ENCODE assay signal across 9 cellular contexts in genomic region chr2:85888020-85888744, GRCh38. TPM values are rescaled to one million over a fixed set of nuclear protein-coding genes. Genes with fewer than 3 reads are reported as not detected.
DNase-seq lines count a peak whose midpoint lies in the region; ATAC-seq, FAIRE-seq and TF ChIP-seq lines count a peak whose summit lies in the region.
"Had no signal": no experiment of that assay in that cellular context is flagged by ENCODE, and none has a peak within 500 bp of the region (broad histone marks: within the 10 kb centered on the region; RNA-seq: fewer than 3 reads in every experiment).

No MANE protein-coding gene starts in this region.

- FAIRE-seq in H54 (lab: Jason Lieb, UNC): no peak
- FAIRE-seq: colon had no signal

- peaks cover 56% of the 10 kb centered on the region for H3K4me1 Mint-ChIP-seq in endothelial cell (ENCODE audit: unreplicated experiment)
- peaks cover 66% of the 10 kb centered on the region for H3K4me1 Mint-ChIP-seq in nephron

- TF ChIP-seq CTCF in GM12875 (IDR thresholded peaks at IDR 0.05; ENCODE audit: borderline replicate concordance, insufficient read depth, low read depth, low read length): no peak
- TF ChIP-seq CTCF in endothelial cell (IDR thresholded peaks at IDR 0.05; ENCODE audit: unreplicated experiment): no peak
- no peak for TF ChIP-seq CTCF in nephron (IDR thresholded peaks at IDR 0.05; ENCODE audit: unreplicated experiment in 3 of 3)
- TF ChIP-seq CTCF in upper lobe of right lung (IDR thresholded peaks at IDR 0.05): no peak

- no peaks in the 10 kb centered on the region for H3K27me3 ChIP-seq in upper lobe of right lung

- no peaks in the 10 kb centered on the region for H3K9me3 Mint-ChIP-seq in endothelial cell (ENCODE audit: unreplicated experiment)
- no peaks in the 10 kb centered on the region for H3K9me3 Mint-ChIP-seq in nephron

- H3K36me3 ChIP-seq in upper lobe of right lung: no peaks in the 10 kb centered on the region

- H3K27ac Mint-ChIP-seq in endothelial cell (ENCODE audit: unreplicated experiment): no peak overlapping the region
- H3K27ac Mint-ChIP-seq in nephron: peak overlapping the region in 2 of 3 experiments; percentile 73 to 84

- peaks cover 4% of the 10 kb centered on the region for H3K27me3 Mint-ChIP-seq in endothelial cell (ENCODE audit: unreplicated experiment)
- peaks cover 5% of the 10 kb centered on the region for H3K27me3 Mint-ChIP-seq in nephron (ENCODE audit: low read depth)

- H3K4me3 ChIP-seq in GM12875 (ENCODE audit: low read depth, low read length): peak overlapping the region; percentile 38
- H3K4me3 ChIP-seq in Jurkat, Clone E6-1 (ENCODE audit: low read length): peak overlapping the region; percentile 67
- peak overlapping the region; percentile 76 for H3K4me3 ChIP-seq in upper lobe of right lung

- H3K4me3 Mint-ChIP-seq in endothelial cell (ENCODE audit: unreplicated experiment) (peak overlapping the region; percentile 92), nephron (peak overlapping the region; percentile 80 to 92 (median 81))

- no peaks in the 10 kb centered on the region for H3K9me3 ChIP-seq in upper lobe of right lung

- peak overlapping the region; percentile 91 for H3K27ac ChIP-seq in upper lobe of right lung

- H3K4me1 ChIP-seq in upper lobe of right lung: peaks cover 35% of the 10 kb centered on the region

- ATAC-seq in upper lobe of right lung (no peak), GM19463 (IDR thresholded peaks at IDR 0.05; ENCODE audit: unreplicated experiment) (no peak)

- no peak for TF ChIP-seq POLR2A in H54 (IDR thresholded peaks at IDR 0.05; ENCODE audit: low read depth, low read length)

- intact Hi-C loops in upper lobe of right lung (cut with DNase I): no loop called here

- H3K36me3 Mint-ChIP-seq in endothelial cell (ENCODE audit: low read depth, unreplicated experiment): peaks cover 25% of the 10 kb centered on the region
- H3K36me3 Mint-ChIP-seq in nephron (ENCODE audit: low read depth): peaks cover 2% of the 10 kb centered on the region

- DNase-seq in Jurkat, Clone E6-1 (ENCODE audit: low read depth, low spot score): no peak
- peak; percentile 81 for DNase-seq in activated CD8-positive, alpha-beta memory T cell treated with anti-CD3 and anti-CD28 coated beads for 24 hours
- peak; percentile 13 for DNase-seq in endothelial cell (ENCODE audit: low spot score)
- DNase-seq in upper lobe of right lung: no peak
- DNase-seq in H54 (ENCODE audit: insufficient read length, low spot score): no peak

RNA-seq across cellular contexts. Expression of gene ST3GAL5, which starts 0.6 kb away (rescaled TPM):
- polyA plus RNA-seq in Jurkat, Clone E6-1 (2012; ENCODE audit: insufficient read depth, insufficient read length): 13.5 TPM
- total RNA-seq in endothelial cell (ENCODE audit: unreplicated experiment): 49.8 TPM
- 76.7 TPM for total RNA-seq in upper lobe of right lung

Comparison
In these comparisons a context has a peak if more than half of its experiments do, and no peak if none do; other contexts are left out.
1. DNase-seq: peak in activated CD8-positive, alpha-beta memory T cell treated with anti-CD3 and anti-CD28 coated beads for 24 hours (single experiment) and endothelial cell (single experiment); none in Jurkat, Clone E6-1 (single experiment), upper lobe of right lung (single experiment) and H54 (single experiment).
2. Peak in every context shown above with its lines, with median percentiles within 50 percentile points of each other: H3K4me3 ChIP-seq.